ENCODE assay signal across 9 cellular contexts in the genomic region with DNA sequence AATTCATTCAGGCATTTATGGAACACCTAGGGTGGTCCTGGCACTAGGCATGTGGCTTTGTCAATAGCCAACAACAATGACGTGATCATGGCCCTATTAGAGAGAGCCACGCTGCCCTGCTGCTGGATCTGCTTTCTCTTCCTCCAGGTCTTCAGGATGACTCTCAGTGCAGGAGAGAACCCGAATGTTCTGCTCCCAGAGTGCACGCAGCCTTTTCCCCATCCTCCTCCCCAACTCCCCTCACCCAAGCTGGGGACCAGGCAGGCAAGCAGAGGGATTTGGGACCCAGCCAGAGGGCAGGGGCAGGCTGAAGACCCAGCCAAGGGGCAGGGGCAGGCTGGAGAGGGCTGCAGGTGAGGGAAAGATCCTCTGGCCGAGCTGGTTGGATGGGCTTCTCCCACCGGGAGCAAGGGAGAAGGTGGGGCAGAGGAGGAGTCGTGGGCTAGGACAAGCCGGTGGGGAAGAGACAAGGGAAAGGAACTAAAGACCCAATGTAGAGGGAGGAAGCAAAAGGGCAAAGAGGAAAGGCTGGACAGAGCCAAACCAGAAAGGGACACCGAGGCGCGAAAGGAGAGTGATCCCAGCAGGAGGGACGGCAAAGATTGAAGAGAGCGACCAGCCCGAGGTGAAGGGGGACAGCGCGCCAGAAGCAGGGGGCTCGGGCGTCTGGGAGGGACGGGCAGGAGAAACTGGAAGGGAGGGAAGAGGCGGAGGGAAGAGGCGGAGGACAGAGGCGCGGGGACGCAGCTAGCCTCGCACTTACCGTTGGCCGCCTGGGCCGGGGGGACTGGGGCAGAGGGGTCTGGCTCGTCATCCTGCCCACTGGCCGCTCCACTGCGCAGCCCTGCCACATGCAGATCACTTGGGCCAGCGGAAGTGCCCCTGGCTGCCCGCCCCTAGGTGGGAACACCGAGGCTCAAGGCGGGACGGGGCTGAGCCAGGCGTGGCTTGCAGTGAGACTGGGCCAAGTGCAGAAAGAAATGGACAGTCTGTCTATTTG. TPM values are rescaled to one million over a fixed set of nuclear protein-coding genes. Genes with fewer than 3 reads are reported as not detected.
DNase-seq lines count a peak whose midpoint lies in the region; TF ChIP-seq lines count a peak whose summit lies in the region.
"Had no signal": no experiment of that assay in that cellular context is flagged by ENCODE, and none has a peak within 500 bp of the region (broad histone marks: within the 10 kb centered on the region; RNA-seq: fewer than 3 reads in every experiment).

A gene with protein sequence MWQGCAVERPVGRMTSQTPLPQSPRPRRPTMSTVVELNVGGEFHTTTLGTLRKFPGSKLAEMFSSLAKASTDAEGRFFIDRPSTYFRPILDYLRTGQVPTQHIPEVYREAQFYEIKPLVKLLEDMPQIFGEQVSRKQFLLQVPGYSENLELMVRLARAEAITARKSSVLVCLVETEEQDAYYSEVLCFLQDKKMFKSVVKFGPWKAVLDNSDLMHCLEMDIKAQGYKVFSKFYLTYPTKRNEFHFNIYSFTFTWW (minus strand): TSS at position 880 of the 1,000 bp plus-strand sequence. CDS start 27 bp downstream, at position 853.

- no peaks in the 10 kb centered on the region for H3K36me3 ChIP-seq in thyroid gland

- H3K4me3 ChIP-seq in astrocyte of the spinal cord (ENCODE audit: low read depth, low read length) = peak within 1 kb of the TSS; percentile 51
- peak within 1 kb of the TSS in 2 of 3 donors; percentile 29 to 43 for H3K4me3 ChIP-seq in thyroid gland (replicated peaks in 1 of 3)

- DNase-seq in NCI-H1092 treated with DMSO at 0.1 percent for 48 hours (lab: John Stamatoyannopoulos, UW) = peak; percentile 75
- DNase-seq in astrocyte of the spinal cord (ENCODE audit: low read depth, low spot score) = no peak
- peak; percentile 87 for DNase-seq in iPS-NIHi7 (ENCODE audit: extremely low spot score)
- DNase-seq in thyroid gland = peak; percentile 90 to 91
- no peak for DNase-seq in HCEC 1CT
- no peak for DNase-seq in activated CD4-positive, alpha-beta memory T cell treated with anti-CD3 and anti-CD28 coated beads, Interleukin-2, amount 10 ng/mL, durations not matched to agents 7 days and 5 days
- DNase-seq in medulla oblongata (ENCODE audit: extremely low spot score) = no peak
- no peak for DNase-seq in stimulated activated naive CD4-positive, alpha-beta T cell (lab: John Stamatoyannopoulos, UW)

- H3K27ac ChIP-seq in thyroid gland = peak within 1 kb of the TSS; percentile 68 to 86 (median 86)

- no peak within 1 kb of the TSS for H3K27ac Mint-ChIP-seq in activated CD4-positive, alpha-beta memory T cell treated with anti-CD3 and anti-CD28 coated beads, Interleukin-2, amount 10 ng/mL, durations not matched to agents 7 days and 5 days
- H3K27ac Mint-ChIP-seq: natural killer cell treated with Interleukin-12 subunit alpha and Interleukin-12 subunit beta and Interleukin-15 and Interleukin-18, amount 100 ng/mL, for 72 hours had no signal

- CTCF ChIA-PET in activated CD4-positive, alpha-beta memory T cell treated with anti-CD3 and anti-CD28 coated beads, Interleukin-2, amount 10 ng/mL, durations not matched to agents 7 days and 5 days (lab: Charles Lee) = interaction anchor here (4.1 kb wide), 1 partner anchor 24 kb away, joined by 12 read pairs; no protein-coding TSS in a partner anchor

- TF ChIP-seq POLR2A in thyroid gland (IDR thresholded peaks at IDR 0.05) = peak; percentile 42 to 81

- intact Hi-C loops in thyroid gland (cut with DNase I) = no loop called here

- WGBS in thyroid gland, 2 donors = 2 to 7% methylated on average over 27 to 31 of the region's 37 CpGs

- no peak for TF ChIP-seq CTCF in astrocyte of the spinal cord (IDR thresholded peaks at IDR 0.05; ENCODE audit: low read depth, low read length)
- TF ChIP-seq CTCF in thyroid gland (IDR thresholded peaks at IDR 0.05) = peak in 1 of 6 experiments; percentile 15

- in situ Hi-C loops in astrocyte of the spinal cord (cut with HindIII; ENCODE audit: low sequenced_read_pairs) = no loop called here

- POLR2A ChIA-PET in activated CD4-positive, alpha-beta memory T cell treated with anti-CD3 and anti-CD28 coated beads, Interleukin-2, amount 10 ng/mL, durations not matched to agents 7 days and 5 days (lab: Charles Lee) = no interaction called here

- no peaks in the 10 kb centered on the region for H3K36me3 Mint-ChIP-seq in activated CD4-positive, alpha-beta memory T cell treated with anti-CD3 and anti-CD28 coated beads, Interleukin-2, amount 10 ng/mL, durations not matched to agents 7 days and 5 days (ENCODE audit: low read depth)
- H3K36me3 Mint-ChIP-seq: natural killer cell treated with Interleukin-12 subunit alpha and Interleukin-12 subunit beta and Interleukin-15 and Interleukin-18, amount 100 ng/mL, for 72 hours had no signal

- no peaks in the 10 kb centered on the region for H3K27me3 ChIP-seq in thyroid gland

- H3K4me1 Mint-ChIP-seq in activated CD4-positive, alpha-beta memory T cell treated with anti-CD3 and anti-CD28 coated beads, Interleukin-2, amount 10 ng/mL, durations not matched to agents 7 days and 5 days = peaks cover 4% of the 10 kb centered on the region

- no peaks in the 10 kb centered on the region for H3K9me3 Mint-ChIP-seq in activated CD4-positive, alpha-beta memory T cell treated with anti-CD3 and anti-CD28 coated beads, Interleukin-2, amount 10 ng/mL, durations not matched to agents 7 days and 5 days
- H3K9me3 Mint-ChIP-seq: natural killer cell treated with Interleukin-12 subunit alpha and Interleukin-12 subunit beta and Interleukin-15 and Interleukin-18, amount 100 ng/mL, for 72 hours had no signal

- H3K4me1 ChIP-seq in thyroid gland = peaks cover 9 to 26% of the 10 kb centered on the region in 2 donors

- H3K27me3 Mint-ChIP-seq in activated CD4-positive, alpha-beta memory T cell treated with anti-CD3 and anti-CD28 coated beads, Interleukin-2, amount 10 ng/mL, durations not matched to agents 7 days and 5 days = peaks cover 11% of the 10 kb centered on the region

- H3K4me3 Mint-ChIP-seq in activated CD4-positive, alpha-beta memory T cell treated with anti-CD3 and anti-CD28 coated beads, Interleukin-2, amount 10 ng/mL, durations not matched to agents 7 days and 5 days = no peak within 1 kb of the TSS
- H3K4me3 Mint-ChIP-seq: natural killer cell treated with Interleukin-12 subunit alpha and Interleukin-12 subunit beta and Interleukin-15 and Interleukin-18, amount 100 ng/mL, for 72 hours had no signal

- no peaks in the 10 kb centered on the region for H3K9me3 ChIP-seq in thyroid gland

RNA-seq across cellular contexts. Expression of the gene that starts here (rescaled TPM):
- 10 to 100 TPM; 11.6 to 23.7 (median 14.4) TPM for total RNA-seq in thyroid gland
- total RNA-seq in activated CD4-positive, alpha-beta memory T cell treated with anti-CD3 and anti-CD28 coated beads, Interleukin-2, amount 10 ng/mL, durations not matched to agents 7 days and 5 days = under 1 TPM; 0.15 to 0.45 TPM

Comparison
In these comparisons a context has a peak if more than half of its experiments do, and no peak if none do; other contexts are left out.
1. RNA of the gene that starts here (total RNA-seq): 11.6 to 23.7 TPM in thyroid gland; 0.15 to 0.45 TPM in activated CD4-positive, alpha-beta memory T cell treated with anti-CD3 and anti-CD28 coated beads, Interleukin-2, amount 10 ng/mL, durations not matched to agents 7 days and 5 days; every median in the first group is over 4 times any median in the second.
2. DNase-seq: peak in NCI-H1092 treated with DMSO at 0.1 percent for 48 hours (single experiment), iPS-NIHi7 (single experiment) and thyroid gland (2 of 2); none in astrocyte of the spinal cord (single experiment), HCEC 1CT (single experiment), activated CD4-positive, alpha-beta memory T cell treated with anti-CD3 and anti-CD28 coated beads, Interleukin-2, amount 10 ng/mL, durations not matched to agents 7 days and 5 days (single experiment), medulla oblongata (single experiment) and stimulated activated naive CD4-positive, alpha-beta T cell (0 of 6).